In genomic region chrX:113675278-113675677, GRCh38 we compare ENCODE assay signal across 18 cellular contexts.
"Had no signal": no experiment of that assay in that cellular context is flagged by ENCODE, and none has a peak within 500 bp of the region (broad histone marks: within the 10 kb centered on the region; RNA-seq: fewer than 3 reads in every experiment).

No MANE protein-coding gene starts in this region.

- H3K9me3 ChIP-seq: gastroesophageal sphincter, prostate gland, tibial nerve, vagina had no signal

- H3K27ac ChIP-seq: cardiac muscle cell, gastroesophageal sphincter, prostate gland, skin epidermis, tibial nerve, vagina had no signal

- H3K4me3 ChIP-seq: cardiac muscle cell, gastroesophageal sphincter, prostate gland, skin epidermis, tibial nerve, vagina had no signal

- H3K4me1 ChIP-seq: gastroesophageal sphincter, prostate gland, tibial nerve, vagina had no signal

- H3K27me3 ChIP-seq: cardiac muscle cell, gastroesophageal sphincter, vagina had no signal

- H3K36me3 ChIP-seq: cardiac muscle cell, gastroesophageal sphincter, prostate gland, tibial nerve, vagina had no signal

- ATAC-seq: activated CD8-positive, alpha-beta T cell treated with anti-CD3 and anti-CD28 coated beads, Interleukin-2, amount 10 ng/mL, durations not matched to agents 7 days and 5 days; gastroesophageal sphincter; naive thymus-derived CD8-positive, alpha-beta T cell; right cardiac atrium; stimulated activated naive CD8-positive, alpha-beta T cell treated with anti-CD3 and anti-CD28 coated beads, Interleukin-15, Interleukin-2, amounts not matched to agents 100 U/mL and 50 U/mL, for 24 hours had no signal

- DNase-seq: activated CD4-positive, alpha-beta T cell treated with anti-CD3 and anti-CD28 coated beads for 48 hours; activated CD4-positive, CD25-positive, alpha-beta regulatory T cell; activated CD8-positive, alpha-beta memory T cell treated with anti-CD3 and anti-CD28 coated beads, Interleukin-2, amount 50 U/mL, for 4 hours; activated CD8-positive, alpha-beta T cell treated with anti-CD3 and anti-CD28 coated beads, Interleukin-2, amount 10 ng/mL, durations not matched to agents 7 days and 5 days; activated effector memory CD4-positive, alpha-beta T cell treated with Interleukin-2 at 50 U/mL for 16 hours; activated naive CD4-positive, alpha-beta T cell treated with anti-CD3 and anti-CD28 coated beads, Interleukin-2, amount 10 ng/mL, durations not matched to agents 7 days and 5 days; activated T-cell treated with anti-CD3 and anti-CD28 coated beads, Interleukin-2, amount 50 U/mL, for 48 hours; mesendoderm; naive thymus-derived CD8-positive, alpha-beta T cell; right cardiac atrium; stimulated activated naive CD8-positive, alpha-beta T cell treated with anti-CD3 and anti-CD28 coated beads, Interleukin-15, Interleukin-2, amounts not matched to agents 100 U/mL and 50 U/mL, for 24 hours; substantia nigra had no signal
